8 cellular contexts compared by ENCODE assay signal in genomic region chr3:157177801-157178453, GRCh38. TPM values are rescaled to one million over a fixed set of nuclear protein-coding genes. Genes with fewer than 3 reads are reported as not detected.
DNase-seq lines count a peak whose midpoint lies in the region; ATAC-seq and TF ChIP-seq lines count a peak whose summit lies in the region.
"Not testable (repeated sequence)": the region's sequence is repeated elsewhere in the genome, so short reads cannot be mapped to it uniquely, and the experiment has no call there.

No MANE protein-coding gene starts in this region.

- H3K9me3 Mint-ChIP-seq in activated naive CD4-positive, alpha-beta T cell treated with anti-CD3 and anti-CD28 coated beads, Interleukin-2, amount 50 U/mL, for 24 hours; natural killer cell; neural crest cell: not testable (repeated sequence)
- H3K9me3 Mint-ChIP-seq in brain = peaks cover 20 to 27% (median 23%) of the 10 kb centered on the region in 5 experiments
- peaks cover 11% of the 10 kb centered on the region for H3K9me3 Mint-ChIP-seq in glutamatergic neuron (ENCODE audit: unreplicated experiment)

- peaks cover 26% of the 10 kb centered on the region for H3K79me2 ChIP-seq in Loucy (ENCODE audit: insufficient read depth, low read length)

- H3K27me3 Mint-ChIP-seq in T-helper 17 cell; activated naive CD4-positive, alpha-beta T cell treated with anti-CD3 and anti-CD28 coated beads, Interleukin-2, amount 50 U/mL, for 24 hours; glutamatergic neuron (ENCODE audit: unreplicated experiment); natural killer cell (ENCODE audit: low read depth in 2 of 2); neural crest cell (ENCODE audit: low read depth): not testable (repeated sequence)
- H3K27me3 Mint-ChIP-seq in brain = peaks cover 22% of the 10 kb centered on the region

- H3K4me3 ChIP-seq in Loucy (ENCODE audit: low read length, poor library complexity, severe bottlenecking); thyroid gland (replicated peaks in 1 of 3): not testable (repeated sequence)

- DNase-seq in T-helper 17 cell; glutamatergic neuron; natural killer cell; neural crest cell (ENCODE audit: low read depth, low spot score); thyroid gland: not testable (repeated sequence)

- not testable (repeated sequence) for H3K9ac ChIP-seq in Loucy (ENCODE audit: low read depth, low read length, poor library complexity, severe bottlenecking)

- H3K4me1 Mint-ChIP-seq in T-helper 17 cell (peaks cover 18% of the 10 kb centered on the region), brain (peaks cover 31% of the 10 kb centered on the region), natural killer cell (peaks cover 21% of the 10 kb centered on the region in 2 donors), neural crest cell (peaks cover 24% of the 10 kb centered on the region)
- H3K4me1 Mint-ChIP-seq in activated naive CD4-positive, alpha-beta T cell treated with anti-CD3 and anti-CD28 coated beads, Interleukin-2, amount 50 U/mL, for 24 hours = peaks cover 40% of the 10 kb centered on the region
- H3K4me1 Mint-ChIP-seq in glutamatergic neuron (ENCODE audit: low read depth, unreplicated experiment) = not testable (repeated sequence)

- not testable (repeated sequence) for H3K9me2 ChIP-seq in Loucy (replicated peaks; ENCODE audit: low read depth, low read length)

- TF ChIP-seq POLR2A in thyroid gland (IDR thresholded peaks at IDR 0.05) = not testable (repeated sequence)

- not testable (repeated sequence) for H3F3A ChIP-seq in Loucy (ENCODE audit: low read depth)

- intact Hi-C loops in natural killer cell (cut with micrococcal nuclease) = loop anchor here (5.0 kb wide), 1 partner anchor 1326 kb away; the partner anchor contains the start of gene SLC33A1
- intact Hi-C loops in thyroid gland (cut with DNase I) = not testable (repeated sequence)

- H3K27ac Mint-ChIP-seq in T-helper 17 cell (peak overlapping the region; percentile 71), brain (peak overlapping the region in 1 of 5 experiments; percentile 97), glutamatergic neuron (ENCODE audit: unreplicated experiment) (peak overlapping the region; percentile 59), natural killer cell (peak overlapping the region; percentile 8 to 100)
- H3K27ac Mint-ChIP-seq in activated naive CD4-positive, alpha-beta T cell treated with anti-CD3 and anti-CD28 coated beads, Interleukin-2, amount 50 U/mL, for 24 hours = peak overlapping the region; percentile 41
- not testable (repeated sequence) for H3K27ac Mint-ChIP-seq in neural crest cell (ENCODE audit: unreplicated experiment)

- ATAC-seq in T-helper 17 cell, natural killer cell: not testable (repeated sequence)

- not testable (repeated sequence) for H3K36me3 Mint-ChIP-seq in T-helper 17 cell (ENCODE audit: low read depth); glutamatergic neuron (ENCODE audit: unreplicated experiment); natural killer cell
- peaks cover 20% of the 10 kb centered on the region for H3K36me3 Mint-ChIP-seq in activated naive CD4-positive, alpha-beta T cell treated with anti-CD3 and anti-CD28 coated beads, Interleukin-2, amount 50 U/mL, for 24 hours
- H3K36me3 Mint-ChIP-seq in brain (peaks cover 46% of the 10 kb centered on the region), neural crest cell (ENCODE audit: low read depth) (peaks cover 31% of the 10 kb centered on the region)

- H3K9me3 ChIP-seq in Loucy (ENCODE audit: insufficient read depth, low read depth, low read length); T-helper 17 cell (ENCODE audit: control insufficient read depth, low read length, poor library complexity, severe bottlenecking); thyroid gland: not testable (repeated sequence)

- H3K4me1 ChIP-seq in Loucy (ENCODE audit: insufficient read depth, low read length, poor library complexity, severe bottlenecking) = peaks cover 23% of the 10 kb centered on the region
- peaks cover 17 to 21% of the 10 kb centered on the region in 2 donors for H3K4me1 ChIP-seq in thyroid gland

- not testable (repeated sequence) for H3K36me3 ChIP-seq in Loucy (ENCODE audit: insufficient read depth, low read length); thyroid gland

- 63 to 69% methylated on average over 9 of the region's 9 CpGs for WGBS in thyroid gland, 2 donors

- not testable (repeated sequence) for TF ChIP-seq CTCF in Loucy (conservative IDR thresholded peaks at IDR 0.05; ENCODE audit: low read length); brain (conservative IDR thresholded peaks at IDR 0.05); glutamatergic neuron (IDR thresholded peaks at IDR 0.05; ENCODE audit: partially characterized antibody, unreplicated experiment); natural killer cell (IDR thresholded peaks at IDR 0.05); neural crest cell (conservative IDR thresholded peaks at IDR 0.05); thyroid gland (IDR thresholded peaks at IDR 0.05)

- H4K20me1 ChIP-seq in Loucy (ENCODE audit: insufficient read depth, low read length, poor library complexity, severe bottlenecking) = not testable (repeated sequence)

- not testable (repeated sequence) for H2AFZ ChIP-seq in Loucy (ENCODE audit: low read length)

- H3K27ac ChIP-seq in thyroid gland = peak overlapping the region; percentile 90 to 98 (median 94)

- not testable (repeated sequence) for H3K27me3 ChIP-seq in Loucy (ENCODE audit: insufficient read depth, low read length, poor library complexity, severe bottlenecking); thyroid gland

- peak overlapping the region; percentile 92 for H3K4me2 ChIP-seq in Loucy (ENCODE audit: low read depth, low read length, poor library complexity, severe bottlenecking)

- H3K4me3 Mint-ChIP-seq in T-helper 17 cell; activated naive CD4-positive, alpha-beta T cell treated with anti-CD3 and anti-CD28 coated beads, Interleukin-2, amount 50 U/mL, for 24 hours; natural killer cell: not testable (repeated sequence)
- peak overlapping the region in 3 of 5 experiments; percentile 42 to 87 (median 72) for H3K4me3 Mint-ChIP-seq in brain
- peak overlapping the region; percentile 8 for H3K4me3 Mint-ChIP-seq in glutamatergic neuron (ENCODE audit: unreplicated experiment)
- H3K4me3 Mint-ChIP-seq in neural crest cell = peak overlapping the region; percentile 95

RNA-seq across cellular contexts. Expression of gene CCNL1, which starts 18.0 kb away (rescaled TPM):
- total RNA-seq in T-helper 17 cell (1,000 to 10,000 TPM; 1,190 to 1,257 TPM), glutamatergic neuron (ENCODE audit: unreplicated experiment) (123 TPM), natural killer cell (1,000 to 10,000 TPM; 1,104 to 1,331 (median 1,220) TPM), neural crest cell (127 and 136 TPM in 2 replicates), thyroid gland (100 to 1,000 TPM; 142 to 375 (median 227) TPM)
- 12.6 TPM for polyA plus RNA-seq in brain (ENCODE audit: insufficient read depth, low read depth, low replicate concordance)
